In the genomic region with DNA sequence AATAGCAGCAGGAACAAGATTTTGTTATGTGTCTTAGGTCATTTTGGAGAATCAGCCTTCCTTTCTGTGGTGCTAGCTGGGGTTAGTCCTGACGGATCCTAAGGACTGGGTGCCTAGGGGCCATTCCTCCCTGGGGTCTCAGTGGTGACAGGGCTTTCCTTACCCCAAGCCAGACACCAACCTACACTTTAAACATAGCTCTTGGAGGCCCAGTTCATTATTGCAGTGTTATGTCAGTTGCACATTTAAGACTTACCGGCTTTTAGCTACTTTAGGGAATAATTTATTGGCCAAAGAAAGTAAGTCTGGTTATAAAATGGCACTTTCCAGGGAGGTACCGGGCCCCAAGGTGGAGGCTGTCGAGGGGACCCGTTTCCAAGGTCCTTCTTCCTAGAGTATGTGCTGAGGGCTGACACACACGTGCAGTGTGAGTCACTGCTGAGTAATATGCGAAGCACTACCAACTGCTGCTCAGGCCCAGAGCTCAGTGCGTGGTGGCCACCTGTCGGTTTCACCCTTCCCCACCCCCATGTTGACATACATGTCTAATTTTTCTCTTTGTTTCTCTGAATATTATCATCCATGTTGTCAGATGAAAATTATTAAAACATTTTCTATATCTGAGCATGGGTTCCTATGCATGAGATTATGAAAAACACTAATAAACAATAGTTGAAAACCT, we compare ENCODE assay signal across 9 cellular contexts. TPM values are rescaled to one million over a fixed set of nuclear protein-coding genes. Genes with fewer than 3 reads are reported as not detected.
DNase-seq lines count a peak whose midpoint lies in the region; ATAC-seq and TF ChIP-seq lines count a peak whose summit lies in the region.
"Had no signal": no experiment of that assay in that cellular context is flagged by ENCODE, and none has a peak within 500 bp of the region (broad histone marks: within the 10 kb centered on the region; RNA-seq: fewer than 3 reads in every experiment).

No MANE protein-coding gene starts in this region.

- no peak overlapping the region for H3K4me2 ChIP-seq in fibroblast of lung (ENCODE audit: extremely low read depth, insufficient read depth, low read length)

- no peaks in the 10 kb centered on the region for H3K9me3 Mint-ChIP-seq in stimulated activated naive CD8-positive, alpha-beta T cell treated with anti-CD3 and anti-CD28 coated beads, Interleukin-15, amount 100 ng/mL, for 72 hours

- peak overlapping the region; percentile 41 for H3K27ac ChIP-seq in SJCRH30
- H3K27ac ChIP-seq in fibroblast of lung (ENCODE audit: insufficient read depth, low read length): no peak overlapping the region
- H3K27ac ChIP-seq: C4-2B had no signal

- H4K20me1 ChIP-seq in fibroblast of lung (ENCODE audit: control insufficient read depth, extremely low read depth, insufficient read depth, low read length): no peaks in the 10 kb centered on the region

- no peak overlapping the region for H3K9ac ChIP-seq in fibroblast of lung (ENCODE audit: insufficient read depth, low read length)

- peaks cover 51% of the 10 kb centered on the region for H3K36me3 ChIP-seq in SJCRH30
- H3K36me3 ChIP-seq in fibroblast of lung (ENCODE audit: control insufficient read depth, insufficient read depth, low read length): no peaks in the 10 kb centered on the region

- H3K4me3 ChIP-seq in SJCRH30 (no peak overlapping the region), fibroblast of lung (replicated peaks in 1 of 4; ENCODE audit: control extremely low read depth in 1 of 4, insufficient read depth in 1 of 4, low read depth in 3 of 4, low read length in 4 of 4) (no peak overlapping the region)

- no peaks in the 10 kb centered on the region for H3K27me3 Mint-ChIP-seq in stimulated activated naive CD8-positive, alpha-beta T cell treated with anti-CD3 and anti-CD28 coated beads, Interleukin-15, amount 100 ng/mL, for 72 hours

- no peak overlapping the region for H2AFZ ChIP-seq in fibroblast of lung (ENCODE audit: low read length)

- DNase-seq in activated T-cell treated with anti-CD3 and anti-CD28 coated beads for 48 hours (ENCODE audit: low read depth): peak; percentile 51
- DNase-seq in activated T-cell treated with anti-CD3 and anti-CD28 coated beads, Interleukin-2, amount 50 U/mL, for 1 hour: no peak
- peak; percentile 57 to 61 for DNase-seq in SJCRH30
- DNase-seq in fibroblast of lung (ENCODE audit: low read depth in 2 of 2): peak; percentile 85 to 87
- peak; percentile 21 to 60 for DNase-seq in stimulated activated naive CD8-positive, alpha-beta T cell treated with anti-CD3 and anti-CD28 coated beads, Interleukin-15, amount 100 ng/mL, for 72 hours
- DNase-seq in NCI-H187 (lab: John Stamatoyannopoulos, UW): no peak
- DNase-seq in NCI-H446 treated with DMSO at 0.1 percent for 48 hours (lab: John Stamatoyannopoulos, UW): no peak

- H3K4me1 ChIP-seq in SJCRH30: peaks cover 12% of the 10 kb centered on the region
- no peaks in the 10 kb centered on the region for H3K4me1 ChIP-seq in fibroblast of lung (ENCODE audit: control insufficient read depth, extremely low read depth, insufficient read depth, low read length)

- peak overlapping the region in 1 of 2 donors; percentile 60 for H3K27ac Mint-ChIP-seq in stimulated activated naive CD8-positive, alpha-beta T cell treated with anti-CD3 and anti-CD28 coated beads, Interleukin-15, amount 100 ng/mL, for 72 hours

- peak; percentile 100 for ATAC-seq in HG02885 (IDR thresholded peaks at IDR 0.05; ENCODE audit: poor library complexity, unreplicated experiment)
- peak; percentile 100 for ATAC-seq in stimulated activated naive CD8-positive, alpha-beta T cell treated with anti-CD3 and anti-CD28 coated beads, Interleukin-15, amount 100 ng/mL, for 72 hours

- peak in 1 of 2 donors; percentile 46 for TF ChIP-seq CTCF in fibroblast of lung (conservative IDR thresholded peaks at IDR 0.05 in 1 of 2, IDR thresholded peaks at IDR 0.05 in 1 of 2; ENCODE audit: low read depth in 1 of 2, low read length in 2 of 2)

- H3K79me2 ChIP-seq in fibroblast of lung (ENCODE audit: control insufficient read depth, insufficient read depth, low read length): no peaks in the 10 kb centered on the region

- H3K4me3 Mint-ChIP-seq in stimulated activated naive CD8-positive, alpha-beta T cell treated with anti-CD3 and anti-CD28 coated beads, Interleukin-15, amount 100 ng/mL, for 72 hours: no peak overlapping the region

- H3K4me1 Mint-ChIP-seq in stimulated activated naive CD8-positive, alpha-beta T cell treated with anti-CD3 and anti-CD28 coated beads, Interleukin-15, amount 100 ng/mL, for 72 hours: peaks cover 13% of the 10 kb centered on the region

- H3K27me3 ChIP-seq in SJCRH30 (no peaks in the 10 kb centered on the region), fibroblast of lung (ENCODE audit: control insufficient read depth, insufficient read depth, low read length) (no peaks in the 10 kb centered on the region)

- H3K9me3 ChIP-seq in SJCRH30 (replicated peaks) (no peaks in the 10 kb centered on the region), fibroblast of lung (ENCODE audit: control insufficient read depth, insufficient read depth, low read depth, low read length) (no peaks in the 10 kb centered on the region)

RNA-seq across cellular contexts. Expression of a gene that starts 37.0 kb away (rescaled TPM):
- total RNA-seq in SJCRH30 (2014; rRNA removed; shearing (Covaris generic)): 0.48 and 0.79 TPM in 2 replicates
- 0.77 and 0.99 TPM in 2 replicates for total RNA-seq in fibroblast of lung
- 0.65 and 0.69 TPM in 2 replicates for polyA plus RNA-seq in fibroblast of lung
- polyA plus RNA-seq in fibroblast of lung (2012): 0.41 and 0.62 TPM in 2 replicates
- polyA minus RNA-seq in fibroblast of lung (ENCODE audit: low replicate concordance): 0.22 TPM in 1 of 2 replicates, not detected in the other

Comparison
In these comparisons a context has a peak if more than half of its experiments do, and no peak if none do; other contexts are left out.
1. DNase-seq: peak in activated T-cell treated with anti-CD3 and anti-CD28 coated beads for 48 hours (single experiment), SJCRH30 (2 of 2), fibroblast of lung (2 of 2) and stimulated activated naive CD8-positive, alpha-beta T cell treated with anti-CD3 and anti-CD28 coated beads, Interleukin-15, amount 100 ng/mL, for 72 hours (2 of 2); none in activated T-cell treated with anti-CD3 and anti-CD28 coated beads, Interleukin-2, amount 50 U/mL, for 1 hour (single experiment), NCI-H187 (0 of 2) and NCI-H446 treated with DMSO at 0.1 percent for 48 hours (single experiment).